In the genomic region with DNA sequence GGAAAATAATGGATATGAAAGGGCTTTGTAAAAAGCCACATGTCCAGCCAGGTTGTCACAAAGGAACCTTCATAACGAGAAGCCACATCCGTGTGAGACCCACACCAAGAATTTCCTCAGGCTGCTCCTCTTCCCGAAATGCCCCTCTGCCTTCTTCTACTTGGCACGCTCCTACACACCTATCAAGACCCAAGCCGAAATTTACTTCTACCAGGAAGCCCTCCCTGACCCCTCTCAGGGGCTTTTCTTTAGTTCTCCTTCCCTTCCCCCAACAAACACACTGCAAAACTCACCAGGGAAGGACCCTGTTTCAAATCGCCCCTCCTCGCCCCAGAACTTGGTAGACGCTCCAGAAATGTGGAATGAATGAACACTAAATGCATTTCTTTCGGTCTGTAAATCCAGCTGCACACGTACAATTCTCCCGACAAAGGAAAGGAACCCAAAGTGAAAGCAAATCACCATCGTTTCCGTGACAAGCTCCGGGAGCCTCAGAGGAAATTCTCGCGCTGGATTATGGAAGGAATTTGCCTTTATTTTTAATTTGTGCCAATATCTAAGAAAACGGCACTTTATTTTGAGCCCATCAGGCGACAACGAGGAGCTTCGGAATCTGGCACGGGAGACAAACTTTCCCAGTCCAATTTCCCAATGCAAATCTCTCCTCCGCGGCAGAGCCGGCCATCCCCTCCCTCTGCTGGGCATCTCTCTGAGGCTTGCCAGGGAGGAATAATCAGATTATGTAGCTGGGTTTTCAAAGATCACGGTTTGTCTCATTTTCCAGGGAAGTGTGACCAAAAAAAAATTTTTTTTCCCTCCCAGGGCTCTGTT, we compare ENCODE assay signal across 8 cellular contexts. TPM values are rescaled to one million over a fixed set of nuclear protein-coding genes. Genes with fewer than 3 reads are reported as not detected.
DNase-seq lines count a peak whose midpoint lies in the region; ATAC-seq, FAIRE-seq and TF ChIP-seq lines count a peak whose summit lies in the region.

No MANE protein-coding gene starts in this region.

- no peaks in the 10 kb centered on the region for H3K79me1 ChIP-seq in mesendoderm (ENCODE audit: low read length)

- no peak overlapping the region for H4K8ac ChIP-seq in mesendoderm (ENCODE audit: low read depth, low read length)

- DNase-seq in cardiac muscle cell (ENCODE audit: low read depth in 1 of 2, low spot score in 1 of 2) (peak in 1 of 2 donors; percentile 61), Right ventricle myocardium superior (no peak), GM12878 (ENCODE audit: low read depth, low spot score) (no peak), lower lobe of right lung (no peak), middle frontal gyrus (ENCODE audit: extremely low spot score, low spot score) (no peak), mesendoderm (no peak)
- no peak for DNase-seq in activated CD4-positive, CD25-positive, alpha-beta regulatory T cell treated with anti-CD3 and anti-CD28 coated beads, Interleukin-2, amount 50 U/mL, for 72 hours

- H3K56ac ChIP-seq in mesendoderm (ENCODE audit: low read length), result no peak overlapping the region

- no TSS peak for BruUV-seq in GM12878 (replicated peaks; lab: Mats Ljungman, UMichigan)

- SMC1A ChIA-PET in GM12878 (lab: Charles Lee; ENCODE audit: uncharacterized antibody, unreplicated experiment), result no interaction called here

- H2AK5ac ChIP-seq in mesendoderm (ENCODE audit: low read length), result no peak overlapping the region

- 11% methylated on average over 25 of the region's 25 CpGs for WGBS in GM12878 (ENCODE audit: insufficient coverage, insufficient replicate concordance, low lambda C conversion rate, missing lambda C conversion rate)
- WGBS in urinary bladder, result 16% methylated on average over 25 of the region's 25 CpGs
- WGBS in mesendoderm (ENCODE audit: extremely low coverage, insufficient coverage, low lambda C conversion rate), result no CpG with 5 or more reads among the region's 25 CpGs

- no peak overlapping the region for H3K23ac ChIP-seq in mesendoderm (ENCODE audit: low read length)

- TF ChIP-seq CTCF in cardiac muscle cell (IDR thresholded peaks at IDR 0.05; ENCODE audit: low read depth, low read length) (peak; percentile 43), GM12878 (IDR thresholded peaks at IDR 0.05 in 2 of 3, conservative IDR thresholded peaks at IDR 0.05 in 1 of 3; ENCODE audit: control insufficient read depth in 2 of 3, extremely low read depth in 1 of 3, insufficient read depth in 1 of 3, low read depth in 3 of 3, low read length in 3 of 3) (no peak), lower lobe of right lung (IDR thresholded peaks at IDR 0.05) (peak; percentile 12)

- no peak for TF ChIP-seq RAD21 in GM12878 (IDR thresholded peaks at IDR 0.05; ENCODE audit: insufficient read depth, low read depth, low read length)

- H3K4me3 ChIP-seq in cardiac muscle cell, result no peak overlapping the region
- H3K4me3 ChIP-seq in GM12878, result no peak overlapping the region
- peak overlapping the region; percentile 62 for H3K4me3 ChIP-seq in lower lobe of right lung
- H3K4me3 ChIP-seq in urinary bladder (ENCODE audit: low read depth, low read length), result peak overlapping the region; percentile 39
- no peak overlapping the region for H3K4me3 ChIP-seq in mesendoderm (ENCODE audit: low read length)

- H4K20me1 ChIP-seq in GM12878 (ENCODE audit: control insufficient read depth, insufficient read depth), result no peaks in the 10 kb centered on the region

- no peak overlapping the region for H3K4ac ChIP-seq in mesendoderm (ENCODE audit: low read depth, low read length)

- H3K4me2 ChIP-seq in GM12878 (ENCODE audit: control insufficient read depth, insufficient read depth), result peak overlapping the region; percentile 10; the same call in 1 of the 2 replicates
- no peak overlapping the region for H3K4me2 ChIP-seq in mesendoderm (ENCODE audit: low read length)

- no peak for TF ChIP-seq EP300 in GM12878 (IDR thresholded peaks at IDR 0.05; ENCODE audit: borderline replicate concordance in 1 of 2, control insufficient read depth in 1 of 2, low read depth in 2 of 2, low read length in 2 of 2)

- no peaks in the 10 kb centered on the region for H3K4me1 ChIP-seq in cardiac muscle cell (ENCODE audit: low read depth)
- peaks cover 18% of the 10 kb centered on the region for H3K4me1 ChIP-seq in GM12878 (ENCODE audit: control insufficient read depth, insufficient read depth, low read length)
- H3K4me1 ChIP-seq in lower lobe of right lung, result peaks cover 16% of the 10 kb centered on the region
- H3K4me1 ChIP-seq in urinary bladder (ENCODE audit: insufficient read depth), result no peaks in the 10 kb centered on the region
- H3K4me1 ChIP-seq in mesendoderm (ENCODE audit: control insufficient read depth, low read depth, low read length), result no peaks in the 10 kb centered on the region

- H3K9ac ChIP-seq in GM12878 (ENCODE audit: control insufficient read depth, insufficient read depth, low read length), result no peak overlapping the region
- no peak overlapping the region for H3K9ac ChIP-seq in mesendoderm (ENCODE audit: low read length)

- no peak overlapping the region for H2BK15ac ChIP-seq in mesendoderm (replicated peaks; ENCODE audit: low read depth)

- no peaks in the 10 kb centered on the region for H3K9me3 ChIP-seq in cardiac muscle cell (ENCODE audit: low read depth)
- H3K9me3 ChIP-seq in GM12878 (replicated peaks; ENCODE audit: control insufficient read depth, insufficient read depth, low read length), result no peaks in the 10 kb centered on the region
- H3K9me3 ChIP-seq in lower lobe of right lung, result no peaks in the 10 kb centered on the region

- ATAC-seq in Right ventricle myocardium superior (ENCODE audit: poor library complexity) (no peak), GM12878 (no peak), lower lobe of right lung (no peak)

- H2AFZ ChIP-seq in GM12878 (ENCODE audit: control insufficient read depth, low read depth, low read length), result no peak overlapping the region

- H3K36me3 ChIP-seq in cardiac muscle cell, result no peaks in the 10 kb centered on the region
- no peaks in the 10 kb centered on the region for H3K36me3 ChIP-seq in GM12878 (ENCODE audit: control insufficient read depth in 2 of 2, insufficient read depth in 2 of 2, low read length in 1 of 2)
- no peaks in the 10 kb centered on the region for H3K36me3 ChIP-seq in lower lobe of right lung
- no peaks in the 10 kb centered on the region for H3K36me3 ChIP-seq in urinary bladder (ENCODE audit: insufficient read depth)
- H3K36me3 ChIP-seq in mesendoderm (ENCODE audit: control insufficient read depth, insufficient read depth, low read length), result no peaks in the 10 kb centered on the region

- POLR2A ChIA-PET in GM12878 (lab: Charles Lee), result no interaction called here

- H3K27ac ChIP-seq in cardiac muscle cell, result no peak overlapping the region
- H3K27ac ChIP-seq in GM12878 (ENCODE audit: control insufficient read depth, insufficient read depth), result no peak overlapping the region
- no peak overlapping the region for H3K27ac ChIP-seq in lower lobe of right lung
- H3K27ac ChIP-seq in urinary bladder (ENCODE audit: low read depth), result no peak overlapping the region
- H3K27ac ChIP-seq in mesendoderm (ENCODE audit: low read depth, low read length), result no peak overlapping the region

- in situ Hi-C loops in GM12878 (cut with MboI), result no loop called here

- H3K79me2 ChIP-seq in GM12878 (ENCODE audit: control insufficient read depth, insufficient read depth, low read length) (no peaks in the 10 kb centered on the region), mesendoderm (ENCODE audit: control insufficient read depth, insufficient read depth, low read length) (no peaks in the 10 kb centered on the region)

- no peak overlapping the region for H3K18ac ChIP-seq in mesendoderm (ENCODE audit: low read length)

- RAD21 ChIA-PET in GM12878 (lab: Charles Lee; ENCODE audit: unreplicated experiment), result no interaction called here

- FAIRE-seq in GM12878 (lab: Jason Lieb, UNC), result no peak

- H4K5ac ChIP-seq in mesendoderm (ENCODE audit: low read length), result no peak overlapping the region

- CTCF ChIA-PET in GM12878 (lab: Yijun Ruan, JAX), result no interaction called here

- H2BK5ac ChIP-seq in mesendoderm (ENCODE audit: low read length), result no peak overlapping the region

- TF ChIP-seq POLR2A in GM12878 (IDR thresholded peaks at IDR 0.05; ENCODE audit: low read depth, low read length), result no peak

- intact Hi-C loops in Right ventricle myocardium superior (cut with DNase I) (no loop called here), GM12878 (cut with micrococcal nuclease; ENCODE audit: unreplicated experiment) (no loop called here), lower lobe of right lung (cut with DNase I) (no loop called here)

- H2BK120ac ChIP-seq in mesendoderm (ENCODE audit: low read depth, low read length), result no peak overlapping the region

- H3K27me3 ChIP-seq in cardiac muscle cell, result peaks cover 52% of the 10 kb centered on the region
- H3K27me3 ChIP-seq in GM12878 (replicated peaks in 1 of 2; ENCODE audit: control insufficient read depth in 2 of 2, insufficient read depth in 2 of 2, low read length in 1 of 2), result peaks cover 14 to 18% of the 10 kb centered on the region in 2 experiments
- peaks cover 30% of the 10 kb centered on the region for H3K27me3 ChIP-seq in lower lobe of right lung (ENCODE audit: low read depth)
- peaks cover 9% of the 10 kb centered on the region for H3K27me3 ChIP-seq in mesendoderm (ENCODE audit: insufficient read depth, low read length, poor library complexity)

TF ChIP-seq in GM12878, 131 proteins besides CTCF, POLR2A, EP300 and RAD21 (continues in another document):
- no peak for TF ChIP-seq SMC3 (IDR thresholded peaks at IDR 0.05; ENCODE audit: borderline replicate concordance, low read length)

RNA-seq across cellular contexts. Expression of gene SHISAL1, which starts 13.2 kb away (rescaled TPM):
- 2.5 and 2.8 TPM in 2 replicates for total RNA-seq in cardiac muscle cell
- 0.40 and 0.80 TPM in 2 replicates for polyA plus RNA-seq in cardiac muscle cell
- total RNA-seq in Right ventricle myocardium superior, result 1.3 TPM
- not detected in 2 replicates for total RNA-seq in GM12878 (2013; cell fraction: nucleolus; rRNA removed)
- not detected in 2 replicates for total RNA-seq in GM12878 (2014; rRNA removed)
- total RNA-seq in GM12878 (2014; rRNA removed; fragmentation: Illumina TruSeq; extraction: Trizol), result not detected in 2 replicates
- total RNA-seq in GM12878 (2021), result not detected in 2 replicates
- polyA plus RNA-seq in GM12878 (2011; ENCODE audit: low read depth), result not detected
- polyA plus RNA-seq in GM12878 (2011; rRNA removed), result not detected in 2 replicates
- not detected in 2 replicates for polyA plus RNA-seq in GM12878 (2011; cell fraction: cytosol; rRNA removed)
- polyA plus RNA-seq in GM12878 (2011; cell fraction: nucleus; rRNA removed), result not detected in 2 replicates
- polyA plus RNA-seq in GM12878 (2012), result 0.01 TPM in 1 of 2 replicates, not detected in the other
- 0.06 TPM in 1 of 2 replicates, not detected in the other for polyA plus RNA-seq in GM12878 (2014; fragmentation: Illumina TruSeq; extraction: Trizol)
- polyA plus RNA-seq in GM12878 (2014; fragmentation: Nextera tagmentation; extraction: Ambion mirVana), result not detected
- not detected in 2 replicates for polyA plus RNA-seq in GM12878 (2014; rRNA removed)
- polyA plus RNA-seq in GM12878 (2016; fragmentation: Nextera tagmentation; extraction: Ambion mirVana), result not detected
- polyA minus RNA-seq in GM12878 (2011; rRNA and poly(A)+ RNA removed), result not detected in 2 replicates
- polyA minus RNA-seq in GM12878 (2011; cell fraction: cytosol; rRNA and poly(A)+ RNA removed), result 0.21 TPM in 1 of 2 replicates, not detected in the other
- polyA minus RNA-seq in GM12878 (2011; cell fraction: nucleus; rRNA and poly(A)+ RNA removed), result not detected in 2 replicates
- 0.32 TPM for total RNA-seq in lower lobe of right lung
- 5.1 TPM for total RNA-seq in urinary bladder
- polyA plus RNA-seq in urinary bladder, result 21.1 TPM
- polyA plus RNA-seq in mesendoderm (2013, experiment 1 of 2), result 4.6 TPM
- polyA plus RNA-seq in mesendoderm (2013, experiment 2 of 2), result 4.5 TPM

Comparison
In these comparisons a context has a peak if more than half of its experiments do, and no peak if none do; other contexts are left out.
1. H3K4me3 ChIP-seq: peak in lower lobe of right lung (single experiment) and urinary bladder (single experiment); none in cardiac muscle cell (single experiment), GM12878 (single experiment) and mesendoderm (single experiment).
2. CTCF ChIP-seq: peak in cardiac muscle cell (single experiment) and lower lobe of right lung (single experiment); none in GM12878 (0 of 3).